Comparison of ENCODE assay signal across 23 cellular contexts in genomic region chr2:159152119-159152778, GRCh38.
DNase-seq lines count a peak whose midpoint lies in the region; ATAC-seq and TF ChIP-seq lines count a peak whose summit lies in the region.
"Had no signal": no experiment of that assay in that cellular context is flagged by ENCODE, and none has a peak within 500 bp of the region (broad histone marks: within the 10 kb centered on the region; RNA-seq: fewer than 3 reads in every experiment).

No MANE protein-coding gene starts in this region.

- TF ChIP-seq EP300 in transverse colon (IDR thresholded peaks at IDR 0.05; ENCODE audit: low read depth) = no peak

- POLR2A ChIA-PET in CD8-positive, alpha-beta memory T cell (lab: Charles Lee) = no interaction called here

- H3K9me3 ChIP-seq in mucosa of rectum (ENCODE audit: control insufficient read depth in 2 of 2, low read length in 2 of 2) (no peaks in the 10 kb centered on the region), transverse colon (no peaks in the 10 kb centered on the region), mucosa of descending colon (no peaks in the 10 kb centered on the region)
- H3K9me3 ChIP-seq in CD8-positive, alpha-beta memory T cell (ENCODE audit: low read length) = no peaks in the 10 kb centered on the region
- H3K9me3 ChIP-seq: vagina had no signal

- 76 to 78% methylated on average over 4 of the region's 4 CpGs for WGBS in transverse colon (ENCODE audit: low coverage in 1 of 2), 2 donors

- ATAC-seq in mucosa of descending colon = no peak
- ATAC-seq: HepG2; stimulated activated naive CD8-positive, alpha-beta T cell treated with anti-CD3 and anti-CD28 coated beads, Interleukin-15, Interleukin-2, amounts not matched to agents 100 U/mL and 50 U/mL, for 24 hours had no signal

- H3K9ac ChIP-seq in mucosa of rectum (ENCODE audit: low read depth in 1 of 2, low read length in 2 of 2) = no peak overlapping the region

- peak overlapping the region; percentile 86 to 92 for H3K27ac ChIP-seq in mucosa of rectum (ENCODE audit: low read depth in 2 of 2, low read length in 2 of 2)
- peak overlapping the region; percentile 75 to 86 (median 84) for H3K27ac ChIP-seq in transverse colon
- H3K27ac ChIP-seq in CD8-positive, alpha-beta memory T cell (ENCODE audit: low read depth, low read length) = no peak overlapping the region
- H3K27ac ChIP-seq: vagina had no signal

- H3K4me3 Mint-ChIP-seq in chondrocyte (ENCODE audit: unreplicated experiment) = no peak overlapping the region
- H3K4me3 Mint-ChIP-seq in CD8-positive, alpha-beta memory T cell = no peak overlapping the region
- H3K4me3 Mint-ChIP-seq: dendritic cell treated with granulocyte-macrophage colony-stimulating factor and Interleukin-4, amounts not matched to agents 40 ng/mL and 50 ng/mL, for 4 days had no signal

- peaks cover 5% of the 10 kb centered on the region for H3K36me3 Mint-ChIP-seq in chondrocyte (ENCODE audit: low read depth)
- no peaks in the 10 kb centered on the region for H3K36me3 Mint-ChIP-seq in CD8-positive, alpha-beta memory T cell

- CTCF ChIA-PET in CD8-positive, alpha-beta memory T cell (lab: Charles Lee) = interaction anchor here (1.1 to 1.2 kb wide), 2 partner anchors 10 to 34 kb away, joined by 3 to 5 read pairs; no protein-coding TSS in a partner anchor

- H3K9me3 Mint-ChIP-seq in chondrocyte (ENCODE audit: low read depth) = no peaks in the 10 kb centered on the region
- no peaks in the 10 kb centered on the region for H3K9me3 Mint-ChIP-seq in CD8-positive, alpha-beta memory T cell
- H3K9me3 Mint-ChIP-seq: dendritic cell treated with granulocyte-macrophage colony-stimulating factor and Interleukin-4, amounts not matched to agents 40 ng/mL and 50 ng/mL, for 4 days had no signal

- H3K27me3 Mint-ChIP-seq in chondrocyte (ENCODE audit: low read depth) = no peaks in the 10 kb centered on the region
- peaks cover 8 to 24% of the 10 kb centered on the region in 2 donors for H3K27me3 Mint-ChIP-seq in CD8-positive, alpha-beta memory T cell

- intact Hi-C loops in transverse colon (cut with DNase I; ENCODE audit: low total_unique reads) (no loop called here), mucosa of descending colon (cut with DNase I, micrococcal nuclease) (no loop called here)

- H3K4me1 ChIP-seq in mucosa of rectum (ENCODE audit: control insufficient read depth in 2 of 2, insufficient read depth in 2 of 2, low read length in 2 of 2) (peaks cover 56 to 62% of the 10 kb centered on the region in 2 donors), transverse colon (peaks cover 31 to 84% (median 72%) of the 10 kb centered on the region in 4 donors), mucosa of descending colon (ENCODE audit: low read depth) (peaks cover 71% of the 10 kb centered on the region)
- peaks cover 22% of the 10 kb centered on the region for H3K4me1 ChIP-seq in CD8-positive, alpha-beta memory T cell (ENCODE audit: insufficient read depth, low read length)

- H3K27ac Mint-ChIP-seq in chondrocyte (ENCODE audit: unreplicated experiment) = peak overlapping the region; percentile 81
- peak overlapping the region in 1 of 8 donors; percentile 9 for H3K27ac Mint-ChIP-seq in CD8-positive, alpha-beta memory T cell
- H3K27ac Mint-ChIP-seq: dendritic cell treated with granulocyte-macrophage colony-stimulating factor and Interleukin-4, amounts not matched to agents 40 ng/mL and 50 ng/mL, for 4 days had no signal

- TF ChIP-seq CTCF in chondrocyte (IDR thresholded peaks at IDR 0.05) = no peak
- TF ChIP-seq CTCF in transverse colon (IDR thresholded peaks at IDR 0.05) = no peak
- no peak for TF ChIP-seq CTCF in mucosa of descending colon (IDR thresholded peaks at IDR 0.05)

- DNase-seq in NCI-H2171 treated with DMSO at 0.1 percent for 48 hours (lab: John Stamatoyannopoulos, UW) (peak; percentile 55), NCI-H2171 (lab: John Stamatoyannopoulos, UW) (no peak), chondrocyte (ENCODE audit: low spot score) (no peak), transverse colon (no peak), NCI-H748 treated with DMSO at 0.1 percent for 48 hours (lab: John Stamatoyannopoulos, UW) (no peak), mucosa of descending colon (no peak)
- no peak for DNase-seq in CD8-positive, alpha-beta memory T cell
- DNase-seq: 8988T; activated CD4-positive, alpha-beta T cell treated with anti-CD3 and anti-CD28 coated beads, Interleukin-2, amount 50 U/mL, for 4 hours; activated CD8-positive, alpha-beta memory T cell treated with anti-CD3 and anti-CD28 coated beads, Interleukin-2, amount 50 U/mL, for 48 hours; activated effector memory CD4-positive, alpha-beta T cell treated with Interleukin-2 at 50 U/mL for 16 hours; AML-193; COR-L47; foreskin melanocyte; kidney; NCI-H526 treated with DMSO at 0.1 percent for 48 hours; SHP77; stimulated activated CD4-positive, alpha-beta T cell treated with anti-CD3 and anti-CD28 coated beads, Interleukin-4, amount 100 ng/mL, for 1 hour; stimulated activated naive CD8-positive, alpha-beta T cell treated with anti-CD3 and anti-CD28 coated beads, Interleukin-15, Interleukin-2, amounts not matched to agents 100 U/mL and 50 U/mL, for 24 hours had no signal

- TF ChIP-seq POLR2A in transverse colon (IDR thresholded peaks at IDR 0.05) = no peak

- H3K27me3 ChIP-seq in mucosa of rectum (ENCODE audit: control insufficient read depth in 2 of 2, insufficient read depth in 2 of 2, low read length in 2 of 2) = no peaks in the 10 kb centered on the region
- no peaks in the 10 kb centered on the region for H3K27me3 ChIP-seq in transverse colon
- no peaks in the 10 kb centered on the region for H3K27me3 ChIP-seq in CD8-positive, alpha-beta memory T cell (ENCODE audit: insufficient read depth, low read length, poor library complexity, severe bottlenecking)
- H3K27me3 ChIP-seq: vagina had no signal

- in situ Hi-C loops in transverse colon (cut with MboI; ENCODE audit: low pct_ligation_motif_present in 1 of 4, low pct_unique_long_range_greater_than_20kb in 1 of 4, low sequenced_read_pairs in 3 of 4) = no loop called here

- no peak overlapping the region for H3K4me3 ChIP-seq in mucosa of rectum (ENCODE audit: low read length in 2 of 2)
- no peak overlapping the region for H3K4me3 ChIP-seq in transverse colon
- H3K4me3 ChIP-seq in CD8-positive, alpha-beta memory T cell (ENCODE audit: low read length) = no peak overlapping the region
- H3K4me3 ChIP-seq in mucosa of descending colon = no peak overlapping the region
- H3K4me3 ChIP-seq: vagina had no signal

- peaks cover 3 to 4% of the 10 kb centered on the region in 2 donors for H3K36me3 ChIP-seq in mucosa of rectum (ENCODE audit: control insufficient read depth in 2 of 2, insufficient read depth in 2 of 2, low read length in 2 of 2)
- no peaks in the 10 kb centered on the region for H3K36me3 ChIP-seq in transverse colon
- H3K36me3 ChIP-seq in CD8-positive, alpha-beta memory T cell (ENCODE audit: insufficient read depth, low read length) = no peaks in the 10 kb centered on the region
- H3K36me3 ChIP-seq in mucosa of descending colon (ENCODE audit: low read depth) = no peaks in the 10 kb centered on the region

- H3K4me1 Mint-ChIP-seq in chondrocyte (ENCODE audit: low read depth) = peaks cover 7% of the 10 kb centered on the region
- H3K4me1 Mint-ChIP-seq in CD8-positive, alpha-beta memory T cell = peaks cover 0 to 7% (median 4%) of the 10 kb centered on the region in 3 donors
